In genomic region chr21:42221581-42222345, GRCh38 we compare ENCODE assay signal across 10 cellular contexts. TPM values are rescaled to one million over a fixed set of nuclear protein-coding genes. Genes with fewer than 3 reads are reported as not detected.
DNase-seq lines count a peak whose midpoint lies in the region; ATAC-seq and TF ChIP-seq lines count a peak whose summit lies in the region.
"Had no signal": no experiment of that assay in that cellular context is flagged by ENCODE, and none has a peak within 500 bp of the region (broad histone marks: within the 10 kb centered on the region; RNA-seq: fewer than 3 reads in every experiment).

No MANE protein-coding gene starts in this region.

- peaks cover 30% of the 10 kb centered on the region for H3K36me3 Mint-ChIP-seq in activated naive CD4-positive, alpha-beta T cell treated with anti-CD3 and anti-CD28 coated beads, Interleukin-2, amount 10 ng/mL, durations not matched to agents 7 days and 5 days
- H3K36me3 Mint-ChIP-seq in MCF 10A (ENCODE audit: insufficient read depth, unreplicated experiment) = peaks cover 16% of the 10 kb centered on the region

- H3K4me3 Mint-ChIP-seq in activated naive CD4-positive, alpha-beta T cell treated with anti-CD3 and anti-CD28 coated beads, Interleukin-2, amount 10 ng/mL, durations not matched to agents 7 days and 5 days = no peak overlapping the region
- H3K4me3 Mint-ChIP-seq in MCF 10A (ENCODE audit: unreplicated experiment) = no peak overlapping the region

- POLR2A ChIA-PET in MCF 10A (lab: Yijun Ruan, JAX) = interaction anchor here (3.0 to 4.4 kb wide), 4 partner anchors 13 to 58 kb away, joined by 12 to 83 read pairs (median 51); no protein-coding TSS in a partner anchor

- DNase-seq in activated naive CD4-positive, alpha-beta T cell treated with anti-CD3 and anti-CD28 coated beads, Interleukin-2, amount 10 ng/mL, durations not matched to agents 7 days and 5 days = no peak
- no peak for DNase-seq in activated naive CD4-positive, alpha-beta T cell treated with anti-CD3 and anti-CD28 coated beads, Interleukin-2, amount 50 U/mL, for 16 hours
- peak; percentile 27 for DNase-seq in MCF 10A (ENCODE audit: unreplicated experiment)
- no peak for DNase-seq in left lung
- no peak for DNase-seq in tibial nerve (ENCODE audit: low spot score in 2 of 2)
- no peak for DNase-seq in iPS-NIHi7 (ENCODE audit: extremely low spot score)
- DNase-seq: activated CD4-positive, alpha-beta T cell treated with anti-CD3 and anti-CD28 coated beads for 4 hours; aorta had no signal

- ATAC-seq in left lung = no peak
- no peak for ATAC-seq in HG02884 (IDR thresholded peaks at IDR 0.05; ENCODE audit: unreplicated experiment)
- ATAC-seq in HG03095 (IDR thresholded peaks at IDR 0.05; ENCODE audit: unreplicated experiment) = no peak

- H3K27me3 Mint-ChIP-seq in activated naive CD4-positive, alpha-beta T cell treated with anti-CD3 and anti-CD28 coated beads, Interleukin-2, amount 10 ng/mL, durations not matched to agents 7 days and 5 days = no peaks in the 10 kb centered on the region
- no peaks in the 10 kb centered on the region for H3K27me3 Mint-ChIP-seq in MCF 10A (ENCODE audit: insufficient read depth, unreplicated experiment)

- H3K27ac Mint-ChIP-seq in activated naive CD4-positive, alpha-beta T cell treated with anti-CD3 and anti-CD28 coated beads, Interleukin-2, amount 10 ng/mL, durations not matched to agents 7 days and 5 days = peak overlapping the region; percentile 53
- no peak overlapping the region for H3K27ac Mint-ChIP-seq in MCF 10A (ENCODE audit: low read depth, unreplicated experiment)

- no peak for TF ChIP-seq CTCF in MCF 10A (IDR thresholded peaks at IDR 0.05; ENCODE audit: unreplicated experiment)
- TF ChIP-seq CTCF in left lung (IDR thresholded peaks at IDR 0.05) = no peak
- TF ChIP-seq CTCF in tibial nerve (IDR thresholded peaks at IDR 0.05) = no peak

- peaks cover 53% of the 10 kb centered on the region for H3K4me1 Mint-ChIP-seq in activated naive CD4-positive, alpha-beta T cell treated with anti-CD3 and anti-CD28 coated beads, Interleukin-2, amount 10 ng/mL, durations not matched to agents 7 days and 5 days
- H3K4me1 Mint-ChIP-seq in MCF 10A (ENCODE audit: insufficient read depth, unreplicated experiment) = peaks cover 28% of the 10 kb centered on the region

- 44 to 46% methylated on average over 15 of the region's 15 CpGs for WGBS in tibial nerve, 2 donors

- H3K9me3 Mint-ChIP-seq in activated naive CD4-positive, alpha-beta T cell treated with anti-CD3 and anti-CD28 coated beads, Interleukin-2, amount 10 ng/mL, durations not matched to agents 7 days and 5 days = no peaks in the 10 kb centered on the region
- no peaks in the 10 kb centered on the region for H3K9me3 Mint-ChIP-seq in MCF 10A (ENCODE audit: unreplicated experiment)

- CTCF ChIA-PET in activated naive CD4-positive, alpha-beta T cell treated with anti-CD3 and anti-CD28 coated beads, Interleukin-2, amount 10 ng/mL, durations not matched to agents 7 days and 5 days (lab: Charles Lee) = interaction anchor here (2.1 to 4.1 kb wide), 3 partner anchors 8 to 38 kb away, joined by 11 to 25 read pairs (median 21); no protein-coding TSS in a partner anchor
- CTCF ChIA-PET in MCF 10A (lab: Yijun Ruan, JAX) = interaction anchor here (0.6 to 3.5 kb wide), 3 partner anchors 13 to 127 kb away, joined by 3 to 15 read pairs (median 3); no protein-coding TSS in a partner anchor

- BruUV-seq in MCF 10A (replicated peaks; lab: Mats Ljungman, UMichigan) = no TSS peak

- peak in 1 of 2 donors; percentile 67 for TF ChIP-seq EP300 in tibial nerve (IDR thresholded peaks at IDR 0.05)

- H3K4me3 ChIP-seq in left lung (peak overlapping the region in 1 of 2 donors; percentile 64), tibial nerve (no peak overlapping the region)

- H3K27me3 ChIP-seq in left lung (peaks cover 4 to 21% of the 10 kb centered on the region in 2 donors), tibial nerve (peaks cover 0 to 28% of the 10 kb centered on the region in 2 donors)

- H3K9me3 ChIP-seq in left lung (no peaks in the 10 kb centered on the region), tibial nerve (no peaks in the 10 kb centered on the region)

- H3K27ac ChIP-seq in left lung = peak overlapping the region; percentile 33 to 75
- peak overlapping the region in 3 of 4 donors; percentile 26 to 87 (median 55) for H3K27ac ChIP-seq in tibial nerve

- no peak for TF ChIP-seq POLR2A in tibial nerve (IDR thresholded peaks at IDR 0.05)

- intact Hi-C loops in MCF 10A (cut with micrococcal nuclease) = no loop called here
- intact Hi-C loops in left lung (cut with DNase I) = no loop called here

- peaks cover 0 to 4% of the 10 kb centered on the region in 2 donors for H3K36me3 ChIP-seq in left lung
- no peaks in the 10 kb centered on the region for H3K36me3 ChIP-seq in tibial nerve

- peaks cover 5 to 51% of the 10 kb centered on the region in 2 donors for H3K4me1 ChIP-seq in left lung
- peaks cover 0 to 43% (median 11%) of the 10 kb centered on the region in 4 donors for H3K4me1 ChIP-seq in tibial nerve

RNA-seq across cellular contexts. Expression of gene ABCG1, which starts 2.8 kb away (rescaled TPM):
- total RNA-seq in MCF 10A (2022) (25.5 and 28.7 TPM in 2 replicates), left lung (10 to 100 TPM; 40.6 to 53.8 TPM), tibial nerve (10 to 100 TPM; 10.5 to 32.8 (median 18.6) TPM)
